23 cellular contexts compared by ENCODE assay signal in genomic region chr2:111205774-111206173, GRCh38.
DNase-seq lines count a peak whose midpoint lies in the region; ATAC-seq, FAIRE-seq and TF ChIP-seq lines count a peak whose summit lies in the region.
"Had no signal": no experiment of that assay in that cellular context is flagged by ENCODE, and none has a peak within 500 bp of the region (broad histone marks: within the 10 kb centered on the region; RNA-seq: fewer than 3 reads in every experiment).

No MANE protein-coding gene starts in this region.

- no peaks in the 10 kb centered on the region for H3K27me3 Mint-ChIP-seq in activated naive CD8-positive, alpha-beta T cell
- H3K27me3 Mint-ChIP-seq in activated naive CD8-positive, alpha-beta T cell treated with anti-CD3 and anti-CD28 coated beads, Interleukin-2, amount 50 U/mL, for 24 hours, result peaks cover 17% of the 10 kb centered on the region
- H3K27me3 Mint-ChIP-seq: CD4-positive, alpha-beta memory T cell; T-cell had no signal

- H3K36me3 Mint-ChIP-seq in activated naive CD8-positive, alpha-beta T cell, result no peaks in the 10 kb centered on the region
- no peaks in the 10 kb centered on the region for H3K36me3 Mint-ChIP-seq in activated naive CD8-positive, alpha-beta T cell treated with anti-CD3 and anti-CD28 coated beads, Interleukin-2, amount 50 U/mL, for 24 hours (ENCODE audit: low read depth)
- H3K36me3 Mint-ChIP-seq: CD4-positive, alpha-beta memory T cell; T-cell had no signal

- H3K9me3 Mint-ChIP-seq in activated naive CD8-positive, alpha-beta T cell (ENCODE audit: low read depth), result no peaks in the 10 kb centered on the region
- H3K9me3 Mint-ChIP-seq in activated naive CD8-positive, alpha-beta T cell treated with anti-CD3 and anti-CD28 coated beads, Interleukin-2, amount 50 U/mL, for 24 hours, result no peaks in the 10 kb centered on the region
- H3K9me3 Mint-ChIP-seq: H9, T-cell had no signal

- peaks cover 11% of the 10 kb centered on the region for H3K4me1 Mint-ChIP-seq in activated naive CD8-positive, alpha-beta T cell (ENCODE audit: low read depth)
- peaks cover 29% of the 10 kb centered on the region for H3K4me1 Mint-ChIP-seq in activated naive CD8-positive, alpha-beta T cell treated with anti-CD3 and anti-CD28 coated beads, Interleukin-2, amount 50 U/mL, for 24 hours
- H3K4me1 Mint-ChIP-seq: H9 had no signal

- H3K27ac Mint-ChIP-seq in activated naive CD8-positive, alpha-beta T cell, result peak overlapping the region; percentile 28
- H3K27ac Mint-ChIP-seq in activated naive CD8-positive, alpha-beta T cell treated with anti-CD3 and anti-CD28 coated beads, Interleukin-2, amount 50 U/mL, for 24 hours, result no peak overlapping the region
- H3K27ac Mint-ChIP-seq: CD4-positive, alpha-beta memory T cell; H9; T-cell had no signal

- TF ChIP-seq CTCF in epithelial cell of esophagus (IDR thresholded peaks at IDR 0.05; ENCODE audit: insufficient read depth, low read depth, low read length, missing control alignments), result no peak

- no peak overlapping the region for H3K4me3 Mint-ChIP-seq in activated naive CD8-positive, alpha-beta T cell
- no peak overlapping the region for H3K4me3 Mint-ChIP-seq in activated naive CD8-positive, alpha-beta T cell treated with anti-CD3 and anti-CD28 coated beads, Interleukin-2, amount 50 U/mL, for 24 hours
- H3K4me3 Mint-ChIP-seq: CD4-positive, alpha-beta memory T cell; H9; T-cell had no signal

- ATAC-seq in activated naive CD8-positive, alpha-beta T cell treated with anti-CD3 and anti-CD28 coated beads, Interleukin-2, amount 50 U/mL, for 24 hours, result no peak
- ATAC-seq in HG03280 (IDR thresholded peaks at IDR 0.05; ENCODE audit: unreplicated experiment), result no peak
- ATAC-seq: Panc1, T-cell had no signal

- no peak overlapping the region for H3K4me3 ChIP-seq in epithelial cell of esophagus (ENCODE audit: low read length)
- H3K4me3 ChIP-seq: GM23248 had no signal

- no peak for DNase-seq in activated naive CD8-positive, alpha-beta T cell treated with anti-CD3 and anti-CD28 coated beads, Interleukin-2, amount 50 U/mL, for 24 hours
- DNase-seq in NCI-H69 (lab: John Stamatoyannopoulos, UW), result peak; percentile 48
- peak; percentile 64 for DNase-seq in epithelial cell of esophagus (ENCODE audit: low read depth)
- DNase-seq in urothelium cell line (ENCODE audit: low spot score), result no peak
- no peak for DNase-seq in NCI-H510A treated with DMSO at 0.1 percent for 48 hours (lab: John Stamatoyannopoulos, UW)
- DNase-seq: C1 segment of cervical spinal cord; Caco-2; CD4-positive, alpha-beta memory T cell; GM23248; H9; KBM-7; MM.1S; NCI-H187; NCI-H2081 treated with DMSO at 0.1 percent for 48 hours; NCI-H2171 treated with DMSO at 0.1 percent for 48 hours; NCI-H345; NCI-H524; SHP77; T-cell had no signal

- peak; percentile 17 for FAIRE-seq in urothelium cell line (lab: Jason Lieb, UNC)
- FAIRE-seq: HTR-8/SVneo had no signal

Comparison
In these comparisons a context has a peak if more than half of its experiments do, and no peak if none do; other contexts are left out.
1. DNase-seq: peak in NCI-H69 (single experiment) and epithelial cell of esophagus (single experiment); none in activated naive CD8-positive, alpha-beta T cell treated with anti-CD3 and anti-CD28 coated beads, Interleukin-2, amount 50 U/mL, for 24 hours (single experiment), urothelium cell line (single experiment) and NCI-H510A treated with DMSO at 0.1 percent for 48 hours (single experiment).